ENCODE assay signal across 2 cellular contexts in genomic region chr10:28806481-28806880, GRCh38.
TF ChIP-seq lines count a peak whose summit lies in the region.

No MANE protein-coding gene starts in this region.

TF ChIP-seq in IMR-90, 13 proteins besides CTCF, POLR2A, EP300 and RAD21 (continued from another document):
- TF ChIP-seq ELK1 (IDR thresholded peaks at IDR 0.05; ENCODE audit: borderline replicate concordance, low read depth, low read length) (no peak), SMC3 (IDR thresholded peaks at IDR 0.05; ENCODE audit: low read depth, low read length) (no peak), MAFK (IDR thresholded peaks at IDR 0.05; ENCODE audit: low read depth, low read length) (no peak), NFE2L2 (IDR thresholded peaks at IDR 0.05; ENCODE audit: low read depth, low read length) (no peak)

TF ChIP-seq in liver, 16 proteins besides CTCF, POLR2A, EP300 and RAD21 (continued from another document):
- TF ChIP-seq, protein P1, sequence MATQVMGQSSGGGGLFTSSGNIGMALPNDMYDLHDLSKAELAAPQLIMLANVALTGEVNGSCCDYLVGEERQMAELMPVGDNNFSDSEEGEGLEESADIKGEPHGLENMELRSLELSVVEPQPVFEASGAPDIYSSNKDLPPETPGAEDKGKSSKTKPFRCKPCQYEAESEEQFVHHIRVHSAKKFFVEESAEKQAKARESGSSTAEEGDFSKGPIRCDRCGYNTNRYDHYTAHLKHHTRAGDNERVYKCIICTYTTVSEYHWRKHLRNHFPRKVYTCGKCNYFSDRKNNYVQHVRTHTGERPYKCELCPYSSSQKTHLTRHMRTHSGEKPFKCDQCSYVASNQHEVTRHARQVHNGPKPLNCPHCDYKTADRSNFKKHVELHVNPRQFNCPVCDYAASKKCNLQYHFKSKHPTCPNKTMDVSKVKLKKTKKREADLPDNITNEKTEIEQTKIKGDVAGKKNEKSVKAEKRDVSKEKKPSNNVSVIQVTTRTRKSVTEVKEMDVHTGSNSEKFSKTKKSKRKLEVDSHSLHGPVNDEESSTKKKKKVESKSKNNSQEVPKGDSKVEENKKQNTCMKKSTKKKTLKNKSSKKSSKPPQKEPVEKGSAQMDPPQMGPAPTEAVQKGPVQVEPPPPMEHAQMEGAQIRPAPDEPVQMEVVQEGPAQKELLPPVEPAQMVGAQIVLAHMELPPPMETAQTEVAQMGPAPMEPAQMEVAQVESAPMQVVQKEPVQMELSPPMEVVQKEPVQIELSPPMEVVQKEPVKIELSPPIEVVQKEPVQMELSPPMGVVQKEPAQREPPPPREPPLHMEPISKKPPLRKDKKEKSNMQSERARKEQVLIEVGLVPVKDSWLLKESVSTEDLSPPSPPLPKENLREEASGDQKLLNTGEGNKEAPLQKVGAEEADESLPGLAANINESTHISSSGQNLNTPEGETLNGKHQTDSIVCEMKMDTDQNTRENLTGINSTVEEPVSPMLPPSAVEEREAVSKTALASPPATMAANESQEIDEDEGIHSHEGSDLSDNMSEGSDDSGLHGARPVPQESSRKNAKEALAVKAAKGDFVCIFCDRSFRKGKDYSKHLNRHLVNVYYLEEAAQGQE (IDR thresholded peaks at IDR 0.05), result no peak
- TF ChIP-seq, protein P2, sequence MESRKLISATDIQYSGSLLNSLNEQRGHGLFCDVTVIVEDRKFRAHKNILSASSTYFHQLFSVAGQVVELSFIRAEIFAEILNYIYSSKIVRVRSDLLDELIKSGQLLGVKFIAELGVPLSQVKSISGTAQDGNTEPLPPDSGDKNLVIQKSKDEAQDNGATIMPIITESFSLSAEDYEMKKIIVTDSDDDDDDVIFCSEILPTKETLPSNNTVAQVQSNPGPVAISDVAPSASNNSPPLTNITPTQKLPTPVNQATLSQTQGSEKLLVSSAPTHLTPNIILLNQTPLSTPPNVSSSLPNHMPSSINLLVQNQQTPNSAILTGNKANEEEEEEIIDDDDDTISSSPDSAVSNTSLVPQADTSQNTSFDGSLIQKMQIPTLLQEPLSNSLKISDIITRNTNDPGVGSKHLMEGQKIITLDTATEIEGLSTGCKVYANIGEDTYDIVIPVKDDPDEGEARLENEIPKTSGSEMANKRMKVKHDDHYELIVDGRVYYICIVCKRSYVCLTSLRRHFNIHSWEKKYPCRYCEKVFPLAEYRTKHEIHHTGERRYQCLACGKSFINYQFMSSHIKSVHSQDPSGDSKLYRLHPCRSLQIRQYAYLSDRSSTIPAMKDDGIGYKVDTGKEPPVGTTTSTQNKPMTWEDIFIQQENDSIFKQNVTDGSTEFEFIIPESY (IDR thresholded peaks at IDR 0.05), result no peak
- TF ChIP-seq HNF4A (conservative IDR thresholded peaks at IDR 0.05) (peak in 1 of 2 donors; percentile 12), TAF1 (conservative IDR thresholded peaks at IDR 0.05) (no peak), JUND (IDR thresholded peaks at IDR 0.05) (peak; percentile 32 to 81), FOXA1 (IDR thresholded peaks at IDR 0.05) (no peak), MAX (IDR thresholded peaks at IDR 0.05) (no peak), YY1 (IDR thresholded peaks at IDR 0.05) (no peak), RXRA (IDR thresholded peaks at IDR 0.05) (no peak), HNF4G (IDR thresholded peaks at IDR 0.05) (no peak)
